9 cellular contexts compared by ENCODE assay signal in genomic region chr22:45310331-45311032, GRCh38. TPM values are rescaled to one million over a fixed set of nuclear protein-coding genes. Genes with fewer than 3 reads are reported as not detected.
DNase-seq lines count a peak whose midpoint lies in the region; ATAC-seq and TF ChIP-seq lines count a peak whose summit lies in the region.
"Had no signal": no experiment of that assay in that cellular context is flagged by ENCODE, and none has a peak within 500 bp of the region (broad histone marks: within the 10 kb centered on the region; RNA-seq: fewer than 3 reads in every experiment).

No MANE protein-coding gene starts in this region.

- no peaks in the 10 kb centered on the region for H3K27me3 ChIP-seq in CD4-positive, alpha-beta T cell (ENCODE audit: control insufficient read depth, insufficient read depth, low read length)
- H3K27me3 ChIP-seq in muscle layer of colon (ENCODE audit: control insufficient read depth in 1 of 2, insufficient read depth in 2 of 2, low read length in 2 of 2), result no peaks in the 10 kb centered on the region

- peak overlapping the region; percentile 87 for H3K27ac ChIP-seq in CD4-positive, alpha-beta T cell (ENCODE audit: low read depth, low read length)
- H3K27ac ChIP-seq in muscle layer of colon (ENCODE audit: low read depth, low read length), result peak overlapping the region; percentile 90

- POLR2A ChIA-PET in CD4-positive, alpha-beta T cell (lab: Charles Lee), result interaction anchor here (0.5 to 2.6 kb wide), 10 partner anchors 8 to 147 kb away, joined by 3 to 24 read pairs (median 3); partner anchors contain the start of genes NUP50 and UPK3A

- TF ChIP-seq CTCF in CD4-positive, alpha-beta T cell (IDR thresholded peaks at IDR 0.05), result no peak
- no peak for TF ChIP-seq CTCF in choroid plexus epithelial cell (conservative IDR thresholded peaks at IDR 0.05; ENCODE audit: low read depth, low read length)

- H3K9ac ChIP-seq in muscle layer of colon (ENCODE audit: low read length), result peak overlapping the region; percentile 71

- H3K36me3 ChIP-seq in muscle layer of colon (ENCODE audit: insufficient read depth, low read length), result no peaks in the 10 kb centered on the region

- ATAC-seq in CD4-positive, alpha-beta T cell (ENCODE audit: poor library complexity), result no peak
- no peak for ATAC-seq in HG03521 (IDR thresholded peaks at IDR 0.05; ENCODE audit: unreplicated experiment)

- peaks cover 24% of the 10 kb centered on the region for H3K36me3 Mint-ChIP-seq in CD4-positive, alpha-beta T cell (ENCODE audit: low read depth)

- H3K4me1 Mint-ChIP-seq in CD4-positive, alpha-beta T cell (ENCODE audit: low read depth), result peaks cover 58% of the 10 kb centered on the region

- H3K9me3 Mint-ChIP-seq in CD4-positive, alpha-beta T cell, result no peaks in the 10 kb centered on the region

- H3K27me3 Mint-ChIP-seq in CD4-positive, alpha-beta T cell, result no peaks in the 10 kb centered on the region

- peak overlapping the region; percentile 85 for H3K4me3 Mint-ChIP-seq in CD4-positive, alpha-beta T cell

- H3K27ac Mint-ChIP-seq in CD4-positive, alpha-beta T cell, result peak overlapping the region; percentile 95

- DNase-seq in CD4-positive, alpha-beta T cell, result no peak
- DNase-seq in NCI-H69 (lab: John Stamatoyannopoulos, UW) (peak; percentile 64), choroid plexus epithelial cell (ENCODE audit: low read depth) (no peak), cortex of kidney (lab: John Stamatoyannopoulos, UW) (no peak), NCI-H526 treated with DMSO at 0.1 percent for 48 hours (lab: John Stamatoyannopoulos, UW) (no peak), KG1 (lab: John Stamatoyannopoulos, UW) (no peak)

- peaks cover 14% of the 10 kb centered on the region for H3K4me1 ChIP-seq in muscle layer of colon (ENCODE audit: insufficient read depth, low read length)

- H3K9me3 ChIP-seq in CD4-positive, alpha-beta T cell (ENCODE audit: control insufficient read depth, low read length), result no peaks in the 10 kb centered on the region
- H3K9me3 ChIP-seq in muscle layer of colon (ENCODE audit: low read length), result no peaks in the 10 kb centered on the region

- H3K4me3 ChIP-seq in choroid plexus epithelial cell (ENCODE audit: low read depth, low read length) (peak overlapping the region; percentile 81), muscle layer of colon (ENCODE audit: low read depth in 1 of 2, low read length in 2 of 2) (peak overlapping the region; percentile 76 to 83)

- intact Hi-C loops in CD4-positive, alpha-beta T cell (cut with DNase I, micrococcal nuclease), result loop anchor here (1.0 to 10.0 kb wide), 3 partner anchors 8 to 744 kb away; partner anchors contain the start of gene NUP50 (in 1 of the 2)

- CTCF ChIA-PET in CD4-positive, alpha-beta T cell (lab: Charles Lee), result no interaction called here

RNA-seq across cellular contexts. Expression of gene FAM118A, which starts 0.7 kb away (rescaled TPM):
- 100 to 1,000 TPM; 159 to 161 TPM for total RNA-seq in CD4-positive, alpha-beta T cell

RNA-seq across cellular contexts. Expression of gene UPK3A, which starts 25.7 kb away (rescaled TPM):
- not detected for total RNA-seq in CD4-positive, alpha-beta T cell
- total RNA-seq: pulmonary artery endothelial cell had no signal
